In genomic region chr15:64566629-64567427, GRCh38 we compare ENCODE assay signal across 11 cellular contexts.
DNase-seq lines count a peak whose midpoint lies in the region; ATAC-seq and TF ChIP-seq lines count a peak whose summit lies in the region.
"Had no signal": no experiment of that assay in that cellular context is flagged by ENCODE, and none has a peak within 500 bp of the region (broad histone marks: within the 10 kb centered on the region; RNA-seq: fewer than 3 reads in every experiment).

No MANE protein-coding gene starts in this region.

- DNase-seq in Right ventricle myocardium superior (no peak), right atrium auricular region (ENCODE audit: low spot score) (no peak), NCI-H82 (lab: John Stamatoyannopoulos, UW) (peak; percentile 84), left cardiac atrium (no peak), SW 1271 (lab: John Stamatoyannopoulos, UW) (no peak), natural killer cell (no peak), NCI-H446 (lab: John Stamatoyannopoulos, UW) (no peak)
- DNase-seq in stimulated activated effector memory CD8-positive, alpha-beta T cell treated with anti-CD3 and anti-CD28 coated beads, Interleukin-12 subunit alpha, Interleukin-12 subunit beta, amount 100 ng/mL, for 72 hours (ENCODE audit: low spot score in 2 of 2), result no peak
- DNase-seq: activated CD4-positive, alpha-beta T cell treated with anti-CD3 and anti-CD28 coated beads, Interleukin-2, amount 50 U/mL, for 4 hours had no signal

- no peak overlapping the region for H3K4me3 Mint-ChIP-seq in natural killer cell
- H3K4me3 Mint-ChIP-seq in stimulated activated effector memory CD8-positive, alpha-beta T cell treated with anti-CD3 and anti-CD28 coated beads, Interleukin-12 subunit alpha, Interleukin-12 subunit beta, amount 100 ng/mL, for 72 hours, result no peak overlapping the region

- no peaks in the 10 kb centered on the region for H3K27me3 ChIP-seq in right atrium auricular region

- ATAC-seq in Right ventricle myocardium superior (ENCODE audit: poor library complexity) (peak; percentile 67), left cardiac atrium (peak; percentile 19 to 69), natural killer cell (no peak)
- no peak for ATAC-seq in stimulated activated effector memory CD8-positive, alpha-beta T cell treated with anti-CD3 and anti-CD28 coated beads, Interleukin-12 subunit alpha, Interleukin-12 subunit beta, amount 100 ng/mL, for 72 hours
- ATAC-seq: sciatic nerve had no signal

- TF ChIP-seq CTCF in right atrium auricular region (IDR thresholded peaks at IDR 0.05) (no peak), natural killer cell (IDR thresholded peaks at IDR 0.05) (no peak)

- H3K9me3 Mint-ChIP-seq in natural killer cell, result no peaks in the 10 kb centered on the region
- H3K9me3 Mint-ChIP-seq in stimulated activated effector memory CD8-positive, alpha-beta T cell treated with anti-CD3 and anti-CD28 coated beads, Interleukin-12 subunit alpha, Interleukin-12 subunit beta, amount 100 ng/mL, for 72 hours, result no peaks in the 10 kb centered on the region

- no peaks in the 10 kb centered on the region for H3K9me3 ChIP-seq in right atrium auricular region

- no peaks in the 10 kb centered on the region for H3K4me1 ChIP-seq in right atrium auricular region

- H3K4me1 Mint-ChIP-seq in natural killer cell, result peaks cover 42 to 56% of the 10 kb centered on the region in 2 donors
- H3K4me1 Mint-ChIP-seq in stimulated activated effector memory CD8-positive, alpha-beta T cell treated with anti-CD3 and anti-CD28 coated beads, Interleukin-12 subunit alpha, Interleukin-12 subunit beta, amount 100 ng/mL, for 72 hours, result peaks cover 37% of the 10 kb centered on the region

- H3K36me3 Mint-ChIP-seq in natural killer cell, result no peaks in the 10 kb centered on the region
- peaks cover 6% of the 10 kb centered on the region for H3K36me3 Mint-ChIP-seq in stimulated activated effector memory CD8-positive, alpha-beta T cell treated with anti-CD3 and anti-CD28 coated beads, Interleukin-12 subunit alpha, Interleukin-12 subunit beta, amount 100 ng/mL, for 72 hours

- no peaks in the 10 kb centered on the region for H3K27me3 Mint-ChIP-seq in natural killer cell (ENCODE audit: low read depth in 2 of 2)

- peak overlapping the region in 1 of 2 donors; percentile 8 for H3K27ac Mint-ChIP-seq in natural killer cell
- no peak overlapping the region for H3K27ac Mint-ChIP-seq in stimulated activated effector memory CD8-positive, alpha-beta T cell treated with anti-CD3 and anti-CD28 coated beads, Interleukin-12 subunit alpha, Interleukin-12 subunit beta, amount 100 ng/mL, for 72 hours

- H3K27ac ChIP-seq in right atrium auricular region, result no peak overlapping the region
- H3K27ac ChIP-seq: epithelial cell of prostate had no signal

- no peaks in the 10 kb centered on the region for H3K36me3 ChIP-seq in right atrium auricular region

- no peak overlapping the region for H3K4me3 ChIP-seq in right atrium auricular region

- intact Hi-C loops in Right ventricle myocardium superior (cut with DNase I), result no loop called here
- intact Hi-C loops in left cardiac atrium (cut with DNase I), result no loop called here
- intact Hi-C loops in natural killer cell (cut with micrococcal nuclease), result no loop called here

Comparison
In these comparisons a context has a peak if more than half of its experiments do, and no peak if none do; other contexts are left out.
1. ATAC-seq: peak in Right ventricle myocardium superior (single experiment) and left cardiac atrium (2 of 2); none in natural killer cell (0 of 3) and stimulated activated effector memory CD8-positive, alpha-beta T cell treated with anti-CD3 and anti-CD28 coated beads, Interleukin-12 subunit alpha, Interleukin-12 subunit beta, amount 100 ng/mL, for 72 hours (single experiment).